Comparison of ENCODE assay signal across 8 cellular contexts in genomic region chr2:96325038-96325883, GRCh38. TPM values are rescaled to one million over a fixed set of nuclear protein-coding genes. Genes with fewer than 3 reads are reported as not detected.
A peak's percentile ranks its signal among the peaks of the same experiment; 100 is the strongest.
DNase-seq lines count a peak whose midpoint lies in the region; ATAC-seq and TF ChIP-seq lines count a peak whose summit lies in the region.

Gene ITPRIPL1, plus strand, starts transcription at chr2:96325317. Its CDS starts 523 bp downstream, at chr2:96325840.

- peak within 1 kb of the TSS; percentile 79 for H2BK15ac ChIP-seq in mesenchymal stem cell (ENCODE audit: low read depth, poor library complexity, severe bottlenecking)

- H2AFZ ChIP-seq in mesenchymal stem cell (ENCODE audit: low read depth, low read length), result peak within 1 kb of the TSS; percentile 93

- H2BK5ac ChIP-seq in mesenchymal stem cell (ENCODE audit: low read depth, low read length, poor library complexity, severe bottlenecking), result no peak within 1 kb of the TSS

- peak within 1 kb of the TSS in 1 of 2 experiments; percentile 9 for H3K14ac ChIP-seq in mesenchymal stem cell (ENCODE audit: low read length in 2 of 2)

- H3K27ac ChIP-seq in mesenchymal stem cell (ENCODE audit: low read length, poor library complexity, severe bottlenecking) (no peak within 1 kb of the TSS), suprapubic skin (peak within 1 kb of the TSS; percentile 55)

- H3K4me2 ChIP-seq in mesenchymal stem cell (ENCODE audit: low read length, poor library complexity, severe bottlenecking), result peak within 1 kb of the TSS; percentile 86

- H3K23ac ChIP-seq in mesenchymal stem cell (ENCODE audit: low read length in 2 of 2), result no peak within 1 kb of the TSS

- H3K4me3 ChIP-seq in mesenchymal stem cell (ENCODE audit: insufficient read depth in 1 of 2, low read depth in 1 of 2, low read length in 2 of 2), result peak within 1 kb of the TSS; percentile 61 to 77
- H3K4me3 ChIP-seq in suprapubic skin, result peak within 1 kb of the TSS; percentile 63

- peak within 1 kb of the TSS; percentile 57 for H4K91ac ChIP-seq in mesenchymal stem cell (ENCODE audit: low read length)

- no peak for TF ChIP-seq POLR2A in suprapubic skin (IDR thresholded peaks at IDR 0.05)

- no peak for TF ChIP-seq EP300 in suprapubic skin (IDR thresholded peaks at IDR 0.05)

- H2BK12ac ChIP-seq in mesenchymal stem cell (ENCODE audit: low read length in 2 of 2), result peak within 1 kb of the TSS in 1 of 2 experiments; percentile 51

- H3K18ac ChIP-seq in mesenchymal stem cell (ENCODE audit: low read depth in 1 of 2, low read length in 2 of 2), result peak within 1 kb of the TSS; percentile 16 to 83

- H3K36me3 ChIP-seq in mesenchymal stem cell (ENCODE audit: control insufficient read depth in 1 of 2, insufficient read depth in 2 of 2, low read depth in 1 of 2, low read length in 2 of 2) (peaks cover 0 to 10% of the 10 kb centered on the region in 2 experiments), suprapubic skin (no peaks in the 10 kb centered on the region)

- H3K79me1 ChIP-seq in mesenchymal stem cell (replicated peaks; ENCODE audit: low read length, poor library complexity, severe bottlenecking), result peaks cover 1% of the 10 kb centered on the region

- peak within 1 kb of the TSS; percentile 81 for H4K8ac ChIP-seq in mesenchymal stem cell (ENCODE audit: low read length)

- H3K27me3 ChIP-seq in mesenchymal stem cell (ENCODE audit: control insufficient read depth in 1 of 2, insufficient read depth in 1 of 2, low read length in 2 of 2) (peaks cover 13 to 43% of the 10 kb centered on the region in 2 experiments), suprapubic skin (peaks cover 21% of the 10 kb centered on the region)

- peaks cover 21% of the 10 kb centered on the region for H3K4me1 ChIP-seq in mesenchymal stem cell (ENCODE audit: control insufficient read depth, insufficient read depth, low read depth, low read length)
- peaks cover 42% of the 10 kb centered on the region for H3K4me1 ChIP-seq in suprapubic skin

- peak within 1 kb of the TSS in 1 of 2 experiments; percentile 49 for H3K4ac ChIP-seq in mesenchymal stem cell (ENCODE audit: low read depth in 1 of 2, low read length in 2 of 2)

- H3K9ac ChIP-seq in mesenchymal stem cell (ENCODE audit: low read length), result peak within 1 kb of the TSS; percentile 79

- H2AK5ac ChIP-seq in mesenchymal stem cell (ENCODE audit: low read length, severe bottlenecking), result no peak within 1 kb of the TSS

- ATAC-seq in SK-N-SH treated with all-trans-retinoic acid at 6 μM for 48 hours, result peak; percentile 49
- ATAC-seq in HG03457 (IDR thresholded peaks at IDR 0.05; ENCODE audit: unreplicated experiment), result no peak
- no peak for ATAC-seq in HG03378 (IDR thresholded peaks at IDR 0.05; ENCODE audit: unreplicated experiment)

- TF ChIP-seq CTCF in suprapubic skin (IDR thresholded peaks at IDR 0.05), result no peak

- H2BK120ac ChIP-seq in mesenchymal stem cell (ENCODE audit: low read depth, low read length), result no peak within 1 kb of the TSS

- WGBS in mesenchymal stem cell, result 6% methylated on average over 53 of the region's 58 CpGs
- WGBS in suprapubic skin, result 6% methylated on average over 41 of the region's 58 CpGs

- H3K9me3 ChIP-seq in mesenchymal stem cell (ENCODE audit: control insufficient read depth, low read length), result no peaks in the 10 kb centered on the region
- no peaks in the 10 kb centered on the region for H3K9me3 ChIP-seq in suprapubic skin

- DNase-seq in activated gamma-delta T cell (lab: John Stamatoyannopoulos, UW) (peak; percentile 27), activated gamma-delta T cell treated with Interleukin-2 at 50 U/mL for 16 hours (no peak), cerebellum (ENCODE audit: low spot score) (peak; percentile 60), mesenchymal stem cell (no peak), suprapubic skin (ENCODE audit: low spot score in 2 of 2) (peak in 1 of 2 donors; percentile 69)

TF ChIP-seq in SK-N-SH treated with all-trans-retinoic acid at 6 μM for 48 hours, 23 proteins besides CTCF, POLR2A, EP300 and RAD21:
- TF ChIP-seq ZNF8 (CRISPR knock-in tag; IDR thresholded peaks at IDR 0.05) (no peak), TOX (CRISPR knock-in tag; IDR thresholded peaks at IDR 0.05; ENCODE audit: borderline replicate concordance) (no peak), ZFP30 (CRISPR knock-in tag; IDR thresholded peaks at IDR 0.05) (no peak), TSHZ2 (CRISPR knock-in tag; IDR thresholded peaks at IDR 0.05) (no peak), GLIS3 (CRISPR knock-in tag; IDR thresholded peaks at IDR 0.05) (no peak), SNAI2 (CRISPR knock-in tag; IDR thresholded peaks at IDR 0.05) (no peak), ZFP3 (CRISPR knock-in tag; IDR thresholded peaks at IDR 0.05) (no peak), CSDC2 (CRISPR knock-in tag; IDR thresholded peaks at IDR 0.05) (no peak)

RNA-seq across cellular contexts. Expression of gene ITPRIPL1, which starts in this region (rescaled TPM):
- total RNA-seq in cerebellum, result 4.9 TPM
- 1.4 TPM for polyA plus RNA-seq in mesenchymal stem cell (2013, experiment 1 of 2)
- polyA plus RNA-seq in mesenchymal stem cell (2013, experiment 2 of 2), result 1.4 TPM
- total RNA-seq in suprapubic skin, result 1 to 10 TPM in 3 of 4 donors, under 1 TPM in 1; 0.86 to 2.6 (median 2.2) TPM

Comparison
In these comparisons a context has a peak if more than half of its experiments do, and no peak if none do; other contexts are left out.
1. DNase-seq: peak in activated gamma-delta T cell (single experiment) and cerebellum (single experiment); none in activated gamma-delta T cell treated with Interleukin-2 at 50 U/mL for 16 hours (single experiment) and mesenchymal stem cell (single experiment).